ENCODE assay signal across 18 cellular contexts in genomic region chr5:158648631-158649030, GRCh38.
A peak's percentile ranks its signal among the peaks of the same experiment; 100 is the strongest.
DNase-seq lines count a peak whose midpoint lies in the region; ATAC-seq, FAIRE-seq and TF ChIP-seq lines count a peak whose summit lies in the region.
"Had no signal": no experiment of that assay in that cellular context is flagged by ENCODE, and none has a peak within 500 bp of the region (broad histone marks: within the 10 kb centered on the region; RNA-seq: fewer than 3 reads in every experiment).

No MANE protein-coding gene starts in this region.

- peaks cover 4% of the 10 kb centered on the region; the same call in 1 of the 2 replicates for H3K9me3 ChIP-seq in SJSA1 (replicated peaks)
- H3K9me3 ChIP-seq in Caco-2: no peaks in the 10 kb centered on the region
- H3K9me3 ChIP-seq: Peyer's patch had no signal

- H3K9me3 Mint-ChIP-seq in Caco-2 (ENCODE audit: unreplicated experiment): peaks cover 17% of the 10 kb centered on the region

- H3K4me3 ChIP-seq in SJSA1 (no peak overlapping the region), Caco-2 (ENCODE audit: low read depth, low read length) (no peak overlapping the region)
- H3K4me3 ChIP-seq: Peyer's patch had no signal

- no peaks in the 10 kb centered on the region for H3K4me1 Mint-ChIP-seq in Caco-2 (ENCODE audit: low read depth, unreplicated experiment)
- H3K4me1 Mint-ChIP-seq: CD14-positive monocyte had no signal

- TF ChIP-seq CTCF in Caco-2 (IDR thresholded peaks at IDR 0.05; ENCODE audit: insufficient read depth in 1 of 2, low read depth in 1 of 2, low read length in 1 of 2, severe bottlenecking in 1 of 2, unreplicated experiment in 1 of 2): no peak

- DNase-seq in EL (peak; percentile 44), SJSA1 (ENCODE audit: low read depth in 1 of 2, low spot score in 2 of 2) (peak; percentile 76 to 92), fibroblast of gingiva (ENCODE audit: low read depth) (peak; percentile 44), Caco-2 (no peak), GM12891 (ENCODE audit: insufficient read length, low spot score) (no peak), GF-D8 (lab: John Stamatoyannopoulos, UW) (no peak)
- DNase-seq: DMS 273 treated with DMSO at 0.1 percent for 48 hours; DND-41; KG1; NCI-H1436; NCI-H1930; NCI-H2171; NCI-H446 treated with DMSO at 0.1 percent for 48 hours; NK-92 treated with Interleukin-12 subunit alpha and Interleukin-12 subunit beta, amount 100 ng/mL, for 24 hours; Peyer's patch had no signal

- no peak overlapping the region for H3K4me3 Mint-ChIP-seq in Caco-2 (ENCODE audit: unreplicated experiment)
- H3K4me3 Mint-ChIP-seq: CD14-positive monocyte had no signal

- no peak for TF ChIP-seq POLR2A in GM12891 (IDR thresholded peaks at IDR 0.05; ENCODE audit: low read depth, low read length)

- peaks cover 31% of the 10 kb centered on the region for H3K27me3 Mint-ChIP-seq in Caco-2 (ENCODE audit: insufficient read depth, unreplicated experiment)

- intact Hi-C loops in Caco-2 (cut with micrococcal nuclease; ENCODE audit: unreplicated experiment): no loop called here

- no peaks in the 10 kb centered on the region for H3K36me3 Mint-ChIP-seq in Caco-2 (ENCODE audit: insufficient read depth, unreplicated experiment)
- H3K36me3 Mint-ChIP-seq: CD14-positive monocyte had no signal

- H3K4me1 ChIP-seq in SJSA1 (replicated peaks): peaks cover 40% of the 10 kb centered on the region
- no peaks in the 10 kb centered on the region for H3K4me1 ChIP-seq in Caco-2
- H3K4me1 ChIP-seq: Peyer's patch had no signal

- POLR2A ChIA-PET in Caco-2 (lab: Charles Lee): no interaction called here

- H3K36me3 ChIP-seq in SJSA1: no peaks in the 10 kb centered on the region
- H3K36me3 ChIP-seq in Caco-2 (ENCODE audit: control insufficient read depth, insufficient read depth, low read length): no peaks in the 10 kb centered on the region
- H3K36me3 ChIP-seq: Peyer's patch had no signal

- ATAC-seq in HG03460 (IDR thresholded peaks at IDR 0.05; ENCODE audit: unreplicated experiment): no peak

- BruUV-seq in Caco-2 (replicated peaks; lab: Mats Ljungman, UMichigan): no TSS peak

- no peak overlapping the region for H3K27ac Mint-ChIP-seq in Caco-2 (ENCODE audit: unreplicated experiment)
- H3K27ac Mint-ChIP-seq: CD14-positive monocyte had no signal

- H3K27me3 ChIP-seq in SJSA1 (replicated peaks) (no peaks in the 10 kb centered on the region), Caco-2 (replicated peaks; ENCODE audit: control insufficient read depth, insufficient read depth, low read length) (peaks cover 1% of the 10 kb centered on the region; the same call in 1 of the 2 replicates)
- H3K27me3 ChIP-seq: Peyer's patch had no signal

- H3K27ac ChIP-seq in SJSA1: peak overlapping the region; percentile 77
- H3K27ac ChIP-seq: Peyer's patch had no signal

- no peak for FAIRE-seq in GM12891 (lab: Jason Lieb, UNC)
- FAIRE-seq: H1 had no signal

- CTCF ChIA-PET in Caco-2 (lab: Charles Lee): no interaction called here

TF ChIP-seq in GM12891, 5 proteins besides CTCF, POLR2A, EP300 and RAD21:
- no peak for TF ChIP-seq POLR2AphosphoS5 (IDR thresholded peaks at IDR 0.05; ENCODE audit: low read depth, low read length)
- TF ChIP-seq PAX5 (IDR thresholded peaks at IDR 0.05; ENCODE audit: insufficient read depth, low read length, severe bottlenecking): no peak
- TF ChIP-seq POU2F2 (IDR thresholded peaks at IDR 0.05; ENCODE audit: low read depth, low read length): no peak
- TF ChIP-seq SPI1 (IDR thresholded peaks at IDR 0.05; ENCODE audit: low read depth, low read length): no peak
- no peak for TF ChIP-seq TAF1 (IDR thresholded peaks at IDR 0.05; ENCODE audit: low read depth, low read length)

Comparison
In these comparisons a context has a peak if more than half of its experiments do, and no peak if none do; other contexts are left out.
1. DNase-seq: peak in EL (single experiment), SJSA1 (2 of 2) and fibroblast of gingiva (single experiment); none in Caco-2 (0 of 2), GM12891 (single experiment) and GF-D8 (single experiment).